ENCODE assay signal across 8 cellular contexts in genomic region chr3:172135766-172136729, GRCh38.
DNase-seq lines count a peak whose midpoint lies in the region; ATAC-seq and TF ChIP-seq lines count a peak whose summit lies in the region.

No MANE protein-coding gene starts in this region.

- H3K4me3 Mint-ChIP-seq in osteocyte (ENCODE audit: unreplicated experiment) = no peak overlapping the region

- no peaks in the 10 kb centered on the region for H3K27me3 Mint-ChIP-seq in osteocyte (ENCODE audit: unreplicated experiment)

- H3K36me3 Mint-ChIP-seq in osteocyte (ENCODE audit: unreplicated experiment) = peaks cover 29% of the 10 kb centered on the region

- no peaks in the 10 kb centered on the region for H3K9me3 Mint-ChIP-seq in osteocyte (ENCODE audit: unreplicated experiment)

- peak; percentile 90 for DNase-seq in EH (ENCODE audit: low read depth)
- peak; percentile 22 for DNase-seq in OCI-M1 (lab: John Stamatoyannopoulos, UW)
- DNase-seq in epithelial cell of esophagus (ENCODE audit: low read depth) = peak; percentile 85
- no peak for DNase-seq in osteocyte (ENCODE audit: extremely low spot score, unreplicated experiment)
- no peak for DNase-seq in SW 1271 (lab: John Stamatoyannopoulos, UW)
- no peak for DNase-seq in superior temporal gyrus (ENCODE audit: extremely low spot score)

- TF ChIP-seq CTCF in epithelial cell of esophagus (IDR thresholded peaks at IDR 0.05; ENCODE audit: insufficient read depth, low read depth, low read length, missing control alignments) (no peak), osteocyte (IDR thresholded peaks at IDR 0.05) (no peak)

- no peak for ATAC-seq in GM21423 (IDR thresholded peaks at IDR 0.05; ENCODE audit: unreplicated experiment)
- ATAC-seq in GM21619 (IDR thresholded peaks at IDR 0.05; ENCODE audit: unreplicated experiment) = no peak

- peak overlapping the region; percentile 73 for H3K27ac Mint-ChIP-seq in osteocyte (ENCODE audit: unreplicated experiment)

- peaks cover 62% of the 10 kb centered on the region for H3K4me1 Mint-ChIP-seq in osteocyte (ENCODE audit: unreplicated experiment)

- no peak overlapping the region for H3K4me3 ChIP-seq in epithelial cell of esophagus (ENCODE audit: low read length)

Comparison
In these comparisons a context has a peak if more than half of its experiments do, and no peak if none do; other contexts are left out.
1. DNase-seq: peak in EH (single experiment), OCI-M1 (single experiment) and epithelial cell of esophagus (single experiment); none in osteocyte (single experiment), SW 1271 (0 of 2) and superior temporal gyrus (single experiment).